15 cellular contexts compared by ENCODE assay signal in the genomic region with DNA sequence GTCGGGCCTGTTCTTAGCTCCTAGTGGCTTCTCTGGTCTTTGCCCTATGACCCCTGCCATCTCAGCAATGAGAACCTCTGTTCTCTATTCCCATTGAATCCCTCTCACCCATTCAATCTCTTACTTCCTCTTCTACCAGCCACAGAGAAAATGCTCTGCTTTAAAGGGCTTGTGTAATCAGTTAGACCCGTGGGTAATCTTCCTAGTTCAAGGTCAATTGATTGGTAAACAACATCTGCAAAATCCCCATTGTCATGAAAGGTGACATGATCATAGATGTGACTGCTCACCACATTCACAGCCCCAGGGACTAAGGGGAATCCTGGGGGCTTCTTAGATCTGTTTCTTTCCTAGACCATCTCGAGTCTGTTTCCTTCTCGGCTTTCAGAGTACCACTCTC. TPM values are rescaled to one million over a fixed set of nuclear protein-coding genes. Genes with fewer than 3 reads are reported as not detected.
DNase-seq lines count a peak whose midpoint lies in the region; ATAC-seq and TF ChIP-seq lines count a peak whose summit lies in the region.
"Had no signal": no experiment of that assay in that cellular context is flagged by ENCODE, and none has a peak within 500 bp of the region (broad histone marks: within the 10 kb centered on the region; RNA-seq: fewer than 3 reads in every experiment).

No MANE protein-coding gene starts in this region.

- no peak for TF ChIP-seq CTCF in gastrocnemius medialis (IDR thresholded peaks at IDR 0.05 in 4 of 5, conservative IDR thresholded peaks at IDR 0.05 in 1 of 5)
- no peak for TF ChIP-seq CTCF in heart right ventricle (IDR thresholded peaks at IDR 0.05)

- peaks cover 25% of the 10 kb centered on the region for H3K4me1 Mint-ChIP-seq in activated CD4-positive, alpha-beta T cell treated with anti-CD3 and anti-CD28 coated beads, Interleukin-2, amount 10 ng/mL, durations not matched to agents 24 days and 14 days
- peaks cover 4% of the 10 kb centered on the region for H3K4me1 Mint-ChIP-seq in activated T-helper 17 cell treated with anti-CD3 and anti-CD28 coated beads, Interleukin-2, amount 50 U/mL, for 72 hours

- H3K27ac ChIP-seq in gastrocnemius medialis (peak overlapping the region; percentile 97 to 100 (median 97)), heart right ventricle (peak overlapping the region in 2 of 10 donors; percentile 4 to 35)
- H3K27ac ChIP-seq: dorsolateral prefrontal cortex, thyroid gland had no signal

- no peaks in the 10 kb centered on the region for H3K9me3 Mint-ChIP-seq in activated CD4-positive, alpha-beta T cell treated with anti-CD3 and anti-CD28 coated beads, Interleukin-2, amount 10 ng/mL, durations not matched to agents 24 days and 14 days
- H3K9me3 Mint-ChIP-seq in activated T-helper 17 cell treated with anti-CD3 and anti-CD28 coated beads, Interleukin-2, amount 50 U/mL, for 72 hours: no peaks in the 10 kb centered on the region

- TF ChIP-seq POLR2A in gastrocnemius medialis (IDR thresholded peaks at IDR 0.05): no peak

- peaks cover 22 to 33% of the 10 kb centered on the region in 2 donors for H3K4me1 ChIP-seq in gastrocnemius medialis
- H3K4me1 ChIP-seq in heart right ventricle: peaks cover 0 to 32% (median 18%) of the 10 kb centered on the region in 9 donors

- intact Hi-C loops in activated CD4-positive, alpha-beta T cell treated with anti-CD3 and anti-CD28 coated beads, Interleukin-2, amount 10 ng/mL, durations not matched to agents 24 days and 14 days (cut with micrococcal nuclease): no loop called here
- intact Hi-C loops in gastrocnemius medialis (cut with DNase I; ENCODE audit: low total_unique reads): no loop called here
- intact Hi-C loops in heart right ventricle (cut with DNase I): no loop called here

- H3K4me3 ChIP-seq in gastrocnemius medialis: no peak overlapping the region
- no peak overlapping the region for H3K4me3 ChIP-seq in heart right ventricle
- H3K4me3 ChIP-seq: ascending aorta, dorsolateral prefrontal cortex, thyroid gland had no signal

- H3K36me3 ChIP-seq in gastrocnemius medialis (no peaks in the 10 kb centered on the region), heart right ventricle (no peaks in the 10 kb centered on the region)
- H3K36me3 ChIP-seq: ascending aorta, thyroid gland had no signal

- DNase-seq in activated CD4-positive, alpha-beta T cell treated with anti-CD3 and anti-CD28 coated beads, Interleukin-2, amount 10 ng/mL, durations not matched to agents 24 days and 14 days: no peak
- no peak for DNase-seq in activated CD4-positive, alpha-beta T cell treated with anti-CD3 and anti-CD28 coated beads for 4 hours
- DNase-seq in HuH-7 (ENCODE audit: low spot score) (peak; percentile 30), gastrocnemius medialis (no peak), heart right ventricle (no peak)
- DNase-seq in activated CD4-positive, CD25-positive, alpha-beta regulatory T cell (lab: John Stamatoyannopoulos, UW): no peak
- DNase-seq: ACHN, NCI-H1930, thyroid gland had no signal

- H3K27me3 ChIP-seq in gastrocnemius medialis (no peaks in the 10 kb centered on the region), heart right ventricle (no peaks in the 10 kb centered on the region)
- H3K27me3 ChIP-seq: ascending aorta, dorsolateral prefrontal cortex, thyroid gland had no signal

- peak overlapping the region; percentile 67 for H3K27ac Mint-ChIP-seq in activated CD4-positive, alpha-beta T cell treated with anti-CD3 and anti-CD28 coated beads, Interleukin-2, amount 10 ng/mL, durations not matched to agents 24 days and 14 days
- no peak overlapping the region for H3K27ac Mint-ChIP-seq in activated T-helper 17 cell treated with anti-CD3 and anti-CD28 coated beads, Interleukin-2, amount 50 U/mL, for 72 hours

- whole genome bisulfite sequencing in heart right ventricle, 2 donors: 68 to 76% methylated on average over 4 of the region's 4 CpGs

- H3K4me3 Mint-ChIP-seq in activated CD4-positive, alpha-beta T cell treated with anti-CD3 and anti-CD28 coated beads, Interleukin-2, amount 10 ng/mL, durations not matched to agents 24 days and 14 days: no peak overlapping the region
- no peak overlapping the region for H3K4me3 Mint-ChIP-seq in activated T-helper 17 cell treated with anti-CD3 and anti-CD28 coated beads, Interleukin-2, amount 50 U/mL, for 72 hours

- in situ Hi-C loops in gastrocnemius medialis (cut with MboI; ENCODE audit: low sequenced_read_pairs in 4 of 4): loop anchor here in 1 of 4 donors (10.0 kb wide), 1 partner anchor 45 kb away; no protein-coding TSS in a partner anchor

- H3K27me3 Mint-ChIP-seq in activated CD4-positive, alpha-beta T cell treated with anti-CD3 and anti-CD28 coated beads, Interleukin-2, amount 10 ng/mL, durations not matched to agents 24 days and 14 days: no peaks in the 10 kb centered on the region
- no peaks in the 10 kb centered on the region for H3K27me3 Mint-ChIP-seq in activated T-helper 17 cell treated with anti-CD3 and anti-CD28 coated beads, Interleukin-2, amount 50 U/mL, for 72 hours

- peak; percentile 65 for ATAC-seq in GM21723 (IDR thresholded peaks at IDR 0.05; ENCODE audit: unreplicated experiment)
- no peak for ATAC-seq in gastrocnemius medialis
- no peak for ATAC-seq in heart right ventricle
- ATAC-seq in activated T-helper 17 cell treated with anti-CD3 and anti-CD28 coated beads, Interleukin-2, amount 50 U/mL, for 72 hours (replicated peaks): no peak
- ATAC-seq: right cardiac atrium had no signal

- no peaks in the 10 kb centered on the region for H3K9me3 ChIP-seq in gastrocnemius medialis
- no peaks in the 10 kb centered on the region for H3K9me3 ChIP-seq in heart right ventricle
- H3K9me3 ChIP-seq: ascending aorta, thyroid gland had no signal

- no peaks in the 10 kb centered on the region for H3K36me3 Mint-ChIP-seq in activated CD4-positive, alpha-beta T cell treated with anti-CD3 and anti-CD28 coated beads, Interleukin-2, amount 10 ng/mL, durations not matched to agents 24 days and 14 days (ENCODE audit: low read depth)
- H3K36me3 Mint-ChIP-seq in activated T-helper 17 cell treated with anti-CD3 and anti-CD28 coated beads, Interleukin-2, amount 50 U/mL, for 72 hours (ENCODE audit: low read depth): no peaks in the 10 kb centered on the region

RNA-seq across cellular contexts. Expression of a gene that starts 7.2 kb away (rescaled TPM):
- total RNA-seq in activated CD4-positive, alpha-beta T cell treated with anti-CD3 and anti-CD28 coated beads, Interleukin-2, amount 10 ng/mL, durations not matched to agents 24 days and 14 days: not detected in 2 replicates
- total RNA-seq in gastrocnemius medialis (under 1 TPM in 2 of 4 donors, not detected in 2; 0.56 to 0.61 TPM), heart right ventricle (1 to 10 TPM in 3 of 10 donors, under 1 TPM in 6, not detected in 1; 0.40 to 1.6 (median 0.75) TPM)
- 1 to 10 TPM in 1 of 2 donors, not detected in 1; 1.3 TPM for polyA plus RNA-seq in heart right ventricle
- total RNA-seq in activated T-helper 17 cell treated with anti-CD3 and anti-CD28 coated beads, Interleukin-2, amount 50 U/mL, for 72 hours: under 1 TPM in 1 of 2 donors, not detected in 1; 0.37 TPM
- total RNA-seq: ascending aorta, fibroblast of villous mesenchyme, thyroid gland had no signal
- polyA plus RNA-seq: right cardiac atrium had no signal

RNA-seq across cellular contexts. Expression of a gene that starts 13.6 kb away (rescaled TPM):
- 21.1 and 21.6 TPM in 2 replicates for total RNA-seq in activated CD4-positive, alpha-beta T cell treated with anti-CD3 and anti-CD28 coated beads, Interleukin-2, amount 10 ng/mL, durations not matched to agents 24 days and 14 days
- total RNA-seq in gastrocnemius medialis (100 to 1,000 TPM; 335 to 819 (median 539) TPM), heart right ventricle (100 to 1,000 TPM in 9 of 10 donors, 10 to 100 TPM in 1; 85.7 to 253 (median 168) TPM)
- 100 to 1,000 TPM in 1 of 2 donors, 10 to 100 TPM in 1; 19.6 to 374 TPM for polyA plus RNA-seq in heart right ventricle
- 10 to 100 TPM; 48.5 to 68.7 TPM for total RNA-seq in activated T-helper 17 cell treated with anti-CD3 and anti-CD28 coated beads, Interleukin-2, amount 50 U/mL, for 72 hours

RNA-seq across cellular contexts. Expression of a gene that starts 36.2 kb away (rescaled TPM):
- 1.3 and 1.7 TPM in 2 replicates for total RNA-seq in activated CD4-positive, alpha-beta T cell treated with anti-CD3 and anti-CD28 coated beads, Interleukin-2, amount 10 ng/mL, durations not matched to agents 24 days and 14 days
- total RNA-seq in gastrocnemius medialis: under 1 TPM in 1 of 4 donors, not detected in 3; 0.11 TPM
- under 1 TPM in 9 of 10 donors, not detected in 1; 0.07 to 0.37 (median 0.15) TPM for total RNA-seq in heart right ventricle
- polyA plus RNA-seq in heart right ventricle: under 1 TPM; 0.22 to 0.29 TPM
- total RNA-seq in activated T-helper 17 cell treated with anti-CD3 and anti-CD28 coated beads, Interleukin-2, amount 50 U/mL, for 72 hours: 10 to 100 TPM in 1 of 2 donors, 1 to 10 TPM in 1; 6.3 to 11.0 TPM
